In genomic region chr11:128285313-128285712, GRCh38 we compare ENCODE assay signal across 28 cellular contexts.
DNase-seq lines count a peak whose midpoint lies in the region; ATAC-seq and TF ChIP-seq lines count a peak whose summit lies in the region.
"Had no signal": no experiment of that assay in that cellular context is flagged by ENCODE, and none has a peak within 500 bp of the region (broad histone marks: within the 10 kb centered on the region; RNA-seq: fewer than 3 reads in every experiment).

No MANE protein-coding gene starts in this region.

- intact Hi-C loops in CD8-positive, alpha-beta T cell (cut with DNase I, micrococcal nuclease): loop anchor here (5.0 kb wide), 3 partner anchors 88 to 547 kb away; no protein-coding TSS in a partner anchor
- intact Hi-C loops in activated B cell treated with CpG ODN at 0.5 μM for 24 hours (cut with micrococcal nuclease) (no loop called here), MCF 10A (cut with micrococcal nuclease) (no loop called here)

- peaks cover 54% of the 10 kb centered on the region for H3K4me1 Mint-ChIP-seq in activated CD4-positive, alpha-beta T cell treated with anti-CD3 and anti-CD28 coated beads, Interleukin-2, amount 10 ng/mL, durations not matched to agents 7 days and 5 days
- peaks cover 58% of the 10 kb centered on the region for H3K4me1 Mint-ChIP-seq in CD8-positive, alpha-beta T cell (ENCODE audit: low read depth)
- H3K4me1 Mint-ChIP-seq in activated B cell treated with CpG ODN at 0.5 μM for 24 hours: peaks cover 56% of the 10 kb centered on the region
- H3K4me1 Mint-ChIP-seq in naive thymus-derived CD8-positive, alpha-beta T cell: peaks cover 16 to 62% (median 48%) of the 10 kb centered on the region in 4 donors
- H3K4me1 Mint-ChIP-seq in MCF 10A (ENCODE audit: insufficient read depth, unreplicated experiment): peaks cover 11% of the 10 kb centered on the region

- no peaks in the 10 kb centered on the region for H3K36me3 ChIP-seq in CD8-positive, alpha-beta T cell (ENCODE audit: insufficient read depth, low read length)
- H3K36me3 ChIP-seq: adrenal gland, brain microvascular endothelial cell, gastroesophageal sphincter, stomach, thyroid gland, vagina had no signal

- no peak for DNase-seq in activated CD4-positive, alpha-beta T cell treated with anti-CD3 and anti-CD28 coated beads, Interleukin-2, amount 10 ng/mL, durations not matched to agents 7 days and 5 days
- DNase-seq in activated CD4-positive, alpha-beta T cell treated with anti-CD3 and anti-CD28 coated beads for 4 hours: no peak
- DNase-seq in CD8-positive, alpha-beta T cell: no peak
- DNase-seq in activated B cell treated with CpG ODN at 0.5 μM for 24 hours (no peak), MCF 10A (ENCODE audit: unreplicated experiment) (no peak), NCI-H748 (lab: John Stamatoyannopoulos, UW; ENCODE audit: unreplicated experiment) (no peak)
- no peak for DNase-seq in naive thymus-derived CD8-positive, alpha-beta T cell
- DNase-seq: activated CD4-positive, CD25-positive, alpha-beta regulatory T cell; adrenal gland; AML-193; brain microvascular endothelial cell; DMS53; H9; hypothalamus; mesenchymal stem cell; NCI-H1105; NCI-H187 treated with DMSO at 0.1 percent for 48 hours; NCI-H526; psoas muscle; SHP77 treated with DMSO at 0.1 percent for 48 hours; stimulated activated CD4-positive, alpha-beta T cell treated with anti-CD3 and anti-CD28 coated beads, Interleukin-4, amount 100 ng/mL, for 4 hours; stomach; T1000; thyroid gland had no signal

- ATAC-seq in CD8-positive, alpha-beta T cell: no peak
- ATAC-seq in activated B cell treated with CpG ODN at 0.5 μM for 24 hours (ENCODE audit: low read depth) (no peak), HG03175 (IDR thresholded peaks at IDR 0.05; ENCODE audit: unreplicated experiment) (no peak)
- no peak for ATAC-seq in naive thymus-derived CD8-positive, alpha-beta T cell
- ATAC-seq: gastroesophageal sphincter, Panc1, psoas muscle had no signal

- no peak overlapping the region for H3K4me3 ChIP-seq in CD8-positive, alpha-beta T cell (ENCODE audit: low read depth, low read length)
- H3K4me3 ChIP-seq: adrenal gland, gastroesophageal sphincter, psoas muscle, stomach, thyroid gland, vagina had no signal

- peak overlapping the region; percentile 4 for H3K4me3 Mint-ChIP-seq in activated CD4-positive, alpha-beta T cell treated with anti-CD3 and anti-CD28 coated beads, Interleukin-2, amount 10 ng/mL, durations not matched to agents 7 days and 5 days
- H3K4me3 Mint-ChIP-seq in CD8-positive, alpha-beta T cell: peak overlapping the region; percentile 27
- H3K4me3 Mint-ChIP-seq in activated B cell treated with CpG ODN at 0.5 μM for 24 hours (no peak overlapping the region), MCF 10A (ENCODE audit: unreplicated experiment) (no peak overlapping the region)
- H3K4me3 Mint-ChIP-seq in naive thymus-derived CD8-positive, alpha-beta T cell: peak overlapping the region in 8 of 10 donors; percentile 5 to 58 (median 37)
- H3K4me3 Mint-ChIP-seq: H9 had no signal

- CTCF ChIA-PET in activated CD4-positive, alpha-beta T cell treated with anti-CD3 and anti-CD28 coated beads, Interleukin-2, amount 10 ng/mL, durations not matched to agents 7 days and 5 days (lab: Charles Lee): interaction anchor here (0.8 kb wide), 1 partner anchor 51 kb away, joined by 4 read pairs; no protein-coding TSS in a partner anchor
- CTCF ChIA-PET in CD8-positive, alpha-beta T cell (lab: Charles Lee): interaction anchor here (1.0 to 18.0 kb wide), 5 partner anchors 38 to 345 kb away, joined by 4 to 236 read pairs (median 7); no protein-coding TSS in a partner anchor
- CTCF ChIA-PET in activated B cell treated with CpG ODN at 0.5 μM for 24 hours (lab: Charles Lee) (interaction anchor here (1.3 to 10.8 kb wide), 3 partner anchors 12 to 345 kb away, joined by 3 to 190 read pairs (median 3); no protein-coding TSS in a partner anchor), MCF 10A (lab: Yijun Ruan, JAX) (interaction anchor here (0.6 to 11.3 kb wide), 5 partner anchors 127 to 346 kb away, joined by 3 to 160 read pairs (median 3); no protein-coding TSS in a partner anchor)

- no TSS peak for BruUV-seq in MCF 10A (replicated peaks; lab: Mats Ljungman, UMichigan)

- peak overlapping the region; percentile 8 for H3K27ac ChIP-seq in CD8-positive, alpha-beta T cell (ENCODE audit: low read depth, low read length)
- H3K27ac ChIP-seq: adrenal gland, brain microvascular endothelial cell, gastroesophageal sphincter, psoas muscle, stomach, thyroid gland, vagina had no signal

- peaks cover 40% of the 10 kb centered on the region for H3K4me1 ChIP-seq in CD8-positive, alpha-beta T cell (ENCODE audit: insufficient read depth, low read length)
- H3K4me1 ChIP-seq: adrenal gland had no signal

- peaks cover 2% of the 10 kb centered on the region for H3K9me3 Mint-ChIP-seq in activated CD4-positive, alpha-beta T cell treated with anti-CD3 and anti-CD28 coated beads, Interleukin-2, amount 10 ng/mL, durations not matched to agents 7 days and 5 days
- no peaks in the 10 kb centered on the region for H3K9me3 Mint-ChIP-seq in CD8-positive, alpha-beta T cell
- H3K9me3 Mint-ChIP-seq in activated B cell treated with CpG ODN at 0.5 μM for 24 hours (no peaks in the 10 kb centered on the region), MCF 10A (ENCODE audit: unreplicated experiment) (no peaks in the 10 kb centered on the region)
- H3K9me3 Mint-ChIP-seq in naive thymus-derived CD8-positive, alpha-beta T cell: no peaks in the 10 kb centered on the region
- H3K9me3 Mint-ChIP-seq: H9 had no signal

- peaks cover 5% of the 10 kb centered on the region for H3K36me3 Mint-ChIP-seq in activated CD4-positive, alpha-beta T cell treated with anti-CD3 and anti-CD28 coated beads, Interleukin-2, amount 10 ng/mL, durations not matched to agents 7 days and 5 days (ENCODE audit: low read depth)
- no peaks in the 10 kb centered on the region for H3K36me3 Mint-ChIP-seq in CD8-positive, alpha-beta T cell
- H3K36me3 Mint-ChIP-seq in activated B cell treated with CpG ODN at 0.5 μM for 24 hours (ENCODE audit: low read depth) (no peaks in the 10 kb centered on the region), MCF 10A (ENCODE audit: insufficient read depth, unreplicated experiment) (no peaks in the 10 kb centered on the region)
- H3K36me3 Mint-ChIP-seq in naive thymus-derived CD8-positive, alpha-beta T cell: no peaks in the 10 kb centered on the region

- no peaks in the 10 kb centered on the region for H3K27me3 ChIP-seq in CD8-positive, alpha-beta T cell (ENCODE audit: insufficient read depth, low read length)
- H3K27me3 ChIP-seq: adrenal gland, brain microvascular endothelial cell, gastroesophageal sphincter, stomach, thyroid gland, vagina had no signal

- H3K27me3 Mint-ChIP-seq in activated CD4-positive, alpha-beta T cell treated with anti-CD3 and anti-CD28 coated beads, Interleukin-2, amount 10 ng/mL, durations not matched to agents 7 days and 5 days: peaks cover 2% of the 10 kb centered on the region
- H3K27me3 Mint-ChIP-seq in CD8-positive, alpha-beta T cell (ENCODE audit: low read depth): no peaks in the 10 kb centered on the region
- no peaks in the 10 kb centered on the region for H3K27me3 Mint-ChIP-seq in activated B cell treated with CpG ODN at 0.5 μM for 24 hours
- H3K27me3 Mint-ChIP-seq in naive thymus-derived CD8-positive, alpha-beta T cell: no peaks in the 10 kb centered on the region
- H3K27me3 Mint-ChIP-seq in MCF 10A (ENCODE audit: insufficient read depth, unreplicated experiment): no peaks in the 10 kb centered on the region

- H3K9me3 ChIP-seq in CD8-positive, alpha-beta T cell (ENCODE audit: low read length): no peaks in the 10 kb centered on the region
- H3K9me3 ChIP-seq: adrenal gland, gastroesophageal sphincter, psoas muscle, stomach, thyroid gland, vagina had no signal

- POLR2A ChIA-PET in activated CD4-positive, alpha-beta T cell treated with anti-CD3 and anti-CD28 coated beads, Interleukin-2, amount 10 ng/mL, durations not matched to agents 7 days and 5 days (lab: Charles Lee): no interaction called here
- POLR2A ChIA-PET in CD8-positive, alpha-beta T cell (lab: Charles Lee): interaction anchor here (1.1 to 2.0 kb wide), 5 partner anchors 16 to 345 kb away, joined by 3 to 6 read pairs (median 3); no protein-coding TSS in a partner anchor
- POLR2A ChIA-PET in activated B cell treated with CpG ODN at 0.5 μM for 24 hours (lab: Charles Lee) (interaction anchor here (0.5 to 1.8 kb wide), 5 partner anchors 182 to 408 kb away, joined by 3 to 6 read pairs (median 3); partner anchors contain the start of gene FLI1), MCF 10A (lab: Yijun Ruan, JAX) (interaction anchor here (0.8 kb wide), 1 partner anchor 542 kb away, joined by 3 read pairs; no protein-coding TSS in a partner anchor)
- POLR2A ChIA-PET in naive thymus-derived CD8-positive, alpha-beta T cell (lab: Charles Lee): interaction anchor here (0.8 to 1.9 kb wide), 8 partner anchors 11 to 345 kb away, joined by 3 to 9 read pairs (median 3); no protein-coding TSS in a partner anchor

- TF ChIP-seq CTCF in CD8-positive, alpha-beta T cell (IDR thresholded peaks at IDR 0.05): no peak
- TF ChIP-seq CTCF in activated B cell treated with CpG ODN at 0.5 μM for 24 hours (IDR thresholded peaks at IDR 0.05): no peak
- no peak for TF ChIP-seq CTCF in MCF 10A (IDR thresholded peaks at IDR 0.05; ENCODE audit: unreplicated experiment)

- peak overlapping the region; percentile 4 for H3K27ac Mint-ChIP-seq in activated CD4-positive, alpha-beta T cell treated with anti-CD3 and anti-CD28 coated beads, Interleukin-2, amount 10 ng/mL, durations not matched to agents 7 days and 5 days
- peak overlapping the region; percentile 72 for H3K27ac Mint-ChIP-seq in CD8-positive, alpha-beta T cell
- H3K27ac Mint-ChIP-seq in activated B cell treated with CpG ODN at 0.5 μM for 24 hours (peak overlapping the region; percentile 57), MCF 10A (ENCODE audit: low read depth, unreplicated experiment) (no peak overlapping the region)
- peak overlapping the region in 9 of 10 donors; percentile 14 to 83 (median 58) for H3K27ac Mint-ChIP-seq in naive thymus-derived CD8-positive, alpha-beta T cell
- H3K27ac Mint-ChIP-seq: H9 had no signal

Comparison
In these comparisons a context has a peak if more than half of its experiments do, and no peak if none do; other contexts are left out.
1. H3K4me3 Mint-ChIP-seq: peak in activated CD4-positive, alpha-beta T cell treated with anti-CD3 and anti-CD28 coated beads, Interleukin-2, amount 10 ng/mL, durations not matched to agents 7 days and 5 days (single experiment), CD8-positive, alpha-beta T cell (single experiment) and naive thymus-derived CD8-positive, alpha-beta T cell (8 of 10); none in activated B cell treated with CpG ODN at 0.5 μM for 24 hours (single experiment) and MCF 10A (single experiment).
2. intact Hi-C loops: an anchor here in CD8-positive, alpha-beta T cell (5.0 kb wide); none called in activated B cell treated with CpG ODN at 0.5 μM for 24 hours and MCF 10A.